ENCODE assay signal across 24 cellular contexts in the genomic region with DNA sequence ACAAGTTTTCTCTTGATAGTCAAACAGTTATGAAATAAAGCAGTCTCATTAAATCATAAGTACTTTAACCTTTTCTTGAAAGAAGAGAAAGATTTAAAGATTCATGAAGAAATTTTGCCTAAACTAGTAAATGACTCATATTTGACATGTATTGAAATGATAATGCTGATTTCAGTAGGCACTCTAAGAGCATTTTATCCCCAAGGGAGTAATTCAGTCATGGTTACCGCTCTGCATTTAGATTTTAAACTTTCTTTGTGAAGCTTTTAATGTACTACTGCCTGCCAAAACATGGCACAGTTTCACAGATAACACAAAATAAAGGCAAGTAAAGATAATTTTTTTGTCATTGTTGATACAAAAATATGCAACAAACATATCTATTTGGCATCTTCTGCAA. TPM values are rescaled to one million over a fixed set of nuclear protein-coding genes. Genes with fewer than 3 reads are reported as not detected.
"Had no signal": no experiment of that assay in that cellular context is flagged by ENCODE, and none has a peak within 500 bp of the region (broad histone marks: within the 10 kb centered on the region; RNA-seq: fewer than 3 reads in every experiment).

No MANE protein-coding gene starts in this region.

- H3K79me2 ChIP-seq: parathyroid adenoma had no signal

- H3K27ac ChIP-seq: gastrocnemius medialis, neutrophil, parathyroid adenoma, skin epidermis, spleen, thoracic aorta, tibial nerve, upper lobe of right lung, uterus had no signal

- H3K27me3 ChIP-seq: gastrocnemius medialis, neutrophil, spleen, tibial nerve, upper lobe of right lung, uterus had no signal

- FAIRE-seq: endometrium, keratinocyte had no signal

- H3K9ac ChIP-seq: parathyroid adenoma had no signal

- DNase-seq: cortex of kidney; effector memory CD8-positive, alpha-beta T cell; erythroblast; gastrocnemius medialis; head of caudate nucleus; left ventricle myocardium superior; natural killer cell; spleen; stimulated activated CD4-positive, alpha-beta T cell treated with anti-CD3 and anti-CD28 coated beads, Interleukin-2, amount 100 ng/mL, for 48 hours; stimulated activated naive B cell treated with anti-CD40 and anti-IgM and Interleukin-4, amounts not matched to agents 10 μg/mL and 1 μg/mL and 100 μg/mL, for 72 hours; upper lobe of right lung; uterus had no signal

- H2AFZ ChIP-seq: parathyroid adenoma had no signal

- H3K9me3 ChIP-seq: gastrocnemius medialis, neutrophil, spleen, thoracic aorta, tibial nerve, upper lobe of right lung, uterus had no signal

- ATAC-seq: effector memory CD8-positive, alpha-beta T cell; gastrocnemius medialis; left ventricle myocardium superior; natural killer cell; sciatic nerve; stimulated activated naive B cell treated with anti-CD40 and anti-IgM and Interleukin-4, amounts not matched to agents 10 μg/mL and 1 μg/mL and 100 μg/mL, for 72 hours; upper lobe of right lung had no signal

- H3K4me1 ChIP-seq: gastrocnemius medialis, parathyroid adenoma, spleen, tibial nerve, upper lobe of right lung, uterus had no signal

- H3K4me3 ChIP-seq: gastrocnemius medialis, lung, skin epidermis, spleen, thoracic aorta, tibial nerve, upper lobe of right lung, uterus had no signal

- H3K36me3 ChIP-seq: gastrocnemius medialis, neutrophil, spleen, thoracic aorta, tibial nerve, upper lobe of right lung, uterus had no signal

RNA-seq across cellular contexts. Expression of a gene that starts 6.8 kb away (rescaled TPM):
- total RNA-seq: dermis microvascular lymphatic vessel endothelial cell, glomerular endothelial cell, mononuclear cell, natural killer cell, spleen, thoracic aorta, upper lobe of right lung had no signal
- polyA plus RNA-seq: keratinocyte had no signal
